In the genomic region with DNA sequence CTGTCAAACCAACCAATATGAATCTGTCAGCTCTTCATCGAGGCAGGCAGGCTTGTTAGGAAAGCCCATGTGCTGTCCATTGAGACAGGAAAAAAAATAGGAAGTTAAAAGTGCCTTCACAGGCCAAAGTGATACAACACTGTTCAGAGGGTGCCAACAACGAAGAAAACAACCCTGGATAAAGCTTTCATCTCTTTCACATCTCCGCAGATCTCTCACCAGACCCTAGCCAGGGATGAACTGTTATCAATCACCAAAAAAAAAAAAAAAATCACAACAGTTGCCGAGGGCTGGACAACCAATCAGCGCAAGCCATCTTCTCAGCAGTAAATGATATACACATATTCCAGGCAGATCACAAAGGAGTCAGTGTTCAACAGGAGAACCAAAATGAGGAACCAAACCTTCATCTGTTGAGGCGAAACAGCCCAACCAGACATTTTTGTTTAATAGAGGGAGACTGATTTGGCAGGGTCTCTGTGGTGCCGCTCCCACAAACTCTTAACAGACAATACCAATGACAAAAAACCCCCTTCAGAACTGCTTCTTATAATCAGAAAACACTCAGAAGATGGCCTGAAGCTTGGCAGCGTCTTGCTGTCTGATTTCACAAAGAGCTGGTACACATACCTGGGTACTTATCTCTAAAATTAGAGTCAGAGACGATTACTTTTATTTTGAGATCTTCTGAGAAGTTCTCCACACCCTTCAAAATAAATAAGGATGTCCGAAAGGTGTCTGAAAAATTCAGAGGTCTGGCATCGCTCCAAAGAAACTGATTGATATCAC, we compare ENCODE assay signal across 1 cellular context.
TF ChIP-seq lines count a peak whose summit lies in the region.

No MANE protein-coding gene starts in this region.

TF ChIP-seq in GM12878, 131 proteins besides CTCF, POLR2A, EP300 and RAD21 (continued from another document):
- TF ChIP-seq RFX5 (IDR thresholded peaks at IDR 0.05; ENCODE audit: low read depth, low read length) (peak; percentile 61; the same call in 1 of the 2 replicates), TAF1 (IDR thresholded peaks at IDR 0.05; ENCODE audit: borderline replicate concordance, low read depth, low read length) (peak; percentile 40; the same call in 1 of the 2 replicates), ASH2L (IDR thresholded peaks at IDR 0.05; ENCODE audit: borderline replicate concordance, low read depth) (no peak), ETV6 (conservative IDR thresholded peaks at IDR 0.05 in 1 of 2, IDR thresholded peaks at IDR 0.05 in 1 of 2; ENCODE audit: borderline replicate concordance in 1 of 2, low read depth in 1 of 2) (no peak), RUNX3 (IDR thresholded peaks at IDR 0.05; ENCODE audit: low read length) (peak; percentile 57), NR2C2 (IDR thresholded peaks at IDR 0.05; ENCODE audit: borderline replicate concordance, control insufficient read depth, insufficient read length, low read depth) (no peak), CREB1 (IDR thresholded peaks at IDR 0.05; ENCODE audit: low read depth) (0 out of 2 replicates have a peak, but pooled peaks have one; percentile 15), BMI1 (IDR thresholded peaks at IDR 0.05; ENCODE audit: borderline replicate concordance) (no peak), SUPT20H (IDR thresholded peaks at IDR 0.05; ENCODE audit: borderline replicate concordance, control insufficient read depth, low read depth, low read length) (no peak), PAX5 (IDR thresholded peaks at IDR 0.05; ENCODE audit: borderline replicate concordance, low read depth, low read length) (no peak), BCL11A (IDR thresholded peaks at IDR 0.05; ENCODE audit: low read depth, low read length) (peak; percentile 35; the same call in 1 of the 2 replicates), YBX1 (IDR thresholded peaks at IDR 0.05) (no peak), ZNF24 (IDR thresholded peaks at IDR 0.05) (no peak), MTA3 (IDR thresholded peaks at IDR 0.05; ENCODE audit: borderline replicate concordance, low read length) (no peak), FOXK2 (IDR thresholded peaks at IDR 0.05) (no peak), RELA (IDR thresholded peaks at IDR 0.05; ENCODE audit: borderline replicate concordance, partially characterized antibody) (no peak), MTA2 (IDR thresholded peaks at IDR 0.05; ENCODE audit: low read depth) (peak; percentile 67), POU2F2 (IDR thresholded peaks at IDR 0.05; ENCODE audit: borderline replicate concordance, low read depth, low read length) (0 out of 3 replicates have a peak, but pooled peaks have one; percentile 22)
- TF ChIP-seq, protein P1, sequence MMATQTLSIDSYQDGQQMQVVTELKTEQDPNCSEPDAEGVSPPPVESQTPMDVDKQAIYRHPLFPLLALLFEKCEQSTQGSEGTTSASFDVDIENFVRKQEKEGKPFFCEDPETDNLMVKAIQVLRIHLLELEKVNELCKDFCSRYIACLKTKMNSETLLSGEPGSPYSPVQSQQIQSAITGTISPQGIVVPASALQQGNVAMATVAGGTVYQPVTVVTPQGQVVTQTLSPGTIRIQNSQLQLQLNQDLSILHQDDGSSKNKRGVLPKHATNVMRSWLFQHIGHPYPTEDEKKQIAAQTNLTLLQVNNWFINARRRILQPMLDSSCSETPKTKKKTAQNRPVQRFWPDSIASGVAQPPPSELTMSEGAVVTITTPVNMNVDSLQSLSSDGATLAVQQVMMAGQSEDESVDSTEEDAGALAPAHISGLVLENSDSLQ (IDR thresholded peaks at IDR 0.05): peak; percentile 83; the same call in 1 of the 2 replicates
- TF ChIP-seq, protein P2, sequence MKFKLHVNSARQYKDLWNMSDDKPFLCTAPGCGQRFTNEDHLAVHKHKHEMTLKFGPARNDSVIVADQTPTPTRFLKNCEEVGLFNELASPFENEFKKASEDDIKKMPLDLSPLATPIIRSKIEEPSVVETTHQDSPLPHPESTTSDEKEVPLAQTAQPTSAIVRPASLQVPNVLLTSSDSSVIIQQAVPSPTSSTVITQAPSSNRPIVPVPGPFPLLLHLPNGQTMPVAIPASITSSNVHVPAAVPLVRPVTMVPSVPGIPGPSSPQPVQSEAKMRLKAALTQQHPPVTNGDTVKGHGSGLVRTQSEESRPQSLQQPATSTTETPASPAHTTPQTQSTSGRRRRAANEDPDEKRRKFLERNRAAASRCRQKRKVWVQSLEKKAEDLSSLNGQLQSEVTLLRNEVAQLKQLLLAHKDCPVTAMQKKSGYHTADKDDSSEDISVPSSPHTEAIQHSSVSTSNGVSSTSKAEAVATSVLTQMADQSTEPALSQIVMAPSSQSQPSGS (IDR thresholded peaks at IDR 0.05; ENCODE audit: low read length): no peak; the same call in 1 of the 2 replicates
- TF ChIP-seq, protein P3, sequence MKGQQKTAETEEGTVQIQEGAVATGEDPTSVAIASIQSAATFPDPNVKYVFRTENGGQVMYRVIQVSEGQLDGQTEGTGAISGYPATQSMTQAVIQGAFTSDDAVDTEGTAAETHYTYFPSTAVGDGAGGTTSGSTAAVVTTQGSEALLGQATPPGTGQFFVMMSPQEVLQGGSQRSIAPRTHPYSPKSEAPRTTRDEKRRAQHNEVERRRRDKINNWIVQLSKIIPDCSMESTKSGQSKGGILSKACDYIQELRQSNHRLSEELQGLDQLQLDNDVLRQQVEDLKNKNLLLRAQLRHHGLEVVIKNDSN (IDR thresholded peaks at IDR 0.05; ENCODE audit: borderline replicate concordance, extremely low read length, insufficient read depth, low read depth, low read length): no peak
- TF ChIP-seq, protein P4, sequence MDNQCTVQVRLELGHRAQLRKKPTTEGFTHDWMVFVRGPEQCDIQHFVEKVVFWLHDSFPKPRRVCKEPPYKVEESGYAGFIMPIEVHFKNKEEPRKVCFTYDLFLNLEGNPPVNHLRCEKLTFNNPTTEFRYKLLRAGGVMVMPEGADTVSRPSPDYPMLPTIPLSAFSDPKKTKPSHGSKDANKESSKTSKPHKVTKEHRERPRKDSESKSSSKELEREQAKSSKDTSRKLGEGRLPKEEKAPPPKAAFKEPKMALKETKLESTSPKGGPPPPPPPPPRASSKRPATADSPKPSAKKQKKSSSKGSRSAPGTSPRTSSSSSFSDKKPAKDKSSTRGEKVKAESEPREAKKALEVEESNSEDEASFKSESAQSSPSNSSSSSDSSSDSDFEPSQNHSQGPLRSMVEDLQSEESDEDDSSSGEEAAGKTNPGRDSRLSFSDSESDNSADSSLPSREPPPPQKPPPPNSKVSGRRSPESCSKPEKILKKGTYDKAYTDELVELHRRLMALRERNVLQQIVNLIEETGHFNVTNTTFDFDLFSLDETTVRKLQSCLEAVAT (IDR thresholded peaks at IDR 0.05): peak; percentile 71
- TF ChIP-seq, protein P5, sequence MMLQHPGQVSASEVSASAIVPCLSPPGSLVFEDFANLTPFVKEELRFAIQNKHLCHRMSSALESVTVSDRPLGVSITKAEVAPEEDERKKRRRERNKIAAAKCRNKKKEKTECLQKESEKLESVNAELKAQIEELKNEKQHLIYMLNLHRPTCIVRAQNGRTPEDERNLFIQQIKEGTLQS (IDR thresholded peaks at IDR 0.05; ENCODE audit: borderline replicate concordance, extremely low read depth, low read depth, low read length): no peak
- TF ChIP-seq, protein P6, sequence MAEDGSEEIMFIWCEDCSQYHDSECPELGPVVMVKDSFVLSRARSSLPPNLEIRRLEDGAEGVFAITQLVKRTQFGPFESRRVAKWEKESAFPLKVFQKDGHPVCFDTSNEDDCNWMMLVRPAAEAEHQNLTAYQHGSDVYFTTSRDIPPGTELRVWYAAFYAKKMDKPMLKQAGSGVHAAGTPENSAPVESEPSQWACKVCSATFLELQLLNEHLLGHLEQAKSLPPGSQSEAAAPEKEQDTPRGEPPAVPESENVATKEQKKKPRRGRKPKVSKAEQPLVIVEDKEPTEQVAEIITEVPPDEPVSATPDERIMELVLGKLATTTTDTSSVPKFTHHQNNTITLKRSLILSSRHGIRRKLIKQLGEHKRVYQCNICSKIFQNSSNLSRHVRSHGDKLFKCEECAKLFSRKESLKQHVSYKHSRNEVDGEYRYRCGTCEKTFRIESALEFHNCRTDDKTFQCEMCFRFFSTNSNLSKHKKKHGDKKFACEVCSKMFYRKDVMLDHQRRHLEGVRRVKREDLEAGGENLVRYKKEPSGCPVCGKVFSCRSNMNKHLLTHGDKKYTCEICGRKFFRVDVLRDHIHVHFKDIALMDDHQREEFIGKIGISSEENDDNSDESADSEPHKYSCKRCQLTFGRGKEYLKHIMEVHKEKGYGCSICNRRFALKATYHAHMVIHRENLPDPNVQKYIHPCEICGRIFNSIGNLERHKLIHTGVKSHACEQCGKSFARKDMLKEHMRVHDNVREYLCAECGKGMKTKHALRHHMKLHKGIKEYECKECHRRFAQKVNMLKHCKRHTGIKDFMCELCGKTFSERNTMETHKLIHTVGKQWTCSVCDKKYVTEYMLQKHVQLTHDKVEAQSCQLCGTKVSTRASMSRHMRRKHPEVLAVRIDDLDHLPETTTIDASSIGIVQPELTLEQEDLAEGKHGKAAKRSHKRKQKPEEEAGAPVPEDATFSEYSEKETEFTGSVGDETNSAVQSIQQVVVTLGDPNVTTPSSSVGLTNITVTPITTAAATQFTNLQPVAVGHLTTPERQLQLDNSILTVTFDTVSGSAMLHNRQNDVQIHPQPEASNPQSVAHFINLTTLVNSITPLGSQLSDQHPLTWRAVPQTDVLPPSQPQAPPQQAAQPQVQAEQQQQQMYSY (CRISPR knock-in tag; IDR thresholded peaks at IDR 0.05): no peak
- TF ChIP-seq, protein P7, sequence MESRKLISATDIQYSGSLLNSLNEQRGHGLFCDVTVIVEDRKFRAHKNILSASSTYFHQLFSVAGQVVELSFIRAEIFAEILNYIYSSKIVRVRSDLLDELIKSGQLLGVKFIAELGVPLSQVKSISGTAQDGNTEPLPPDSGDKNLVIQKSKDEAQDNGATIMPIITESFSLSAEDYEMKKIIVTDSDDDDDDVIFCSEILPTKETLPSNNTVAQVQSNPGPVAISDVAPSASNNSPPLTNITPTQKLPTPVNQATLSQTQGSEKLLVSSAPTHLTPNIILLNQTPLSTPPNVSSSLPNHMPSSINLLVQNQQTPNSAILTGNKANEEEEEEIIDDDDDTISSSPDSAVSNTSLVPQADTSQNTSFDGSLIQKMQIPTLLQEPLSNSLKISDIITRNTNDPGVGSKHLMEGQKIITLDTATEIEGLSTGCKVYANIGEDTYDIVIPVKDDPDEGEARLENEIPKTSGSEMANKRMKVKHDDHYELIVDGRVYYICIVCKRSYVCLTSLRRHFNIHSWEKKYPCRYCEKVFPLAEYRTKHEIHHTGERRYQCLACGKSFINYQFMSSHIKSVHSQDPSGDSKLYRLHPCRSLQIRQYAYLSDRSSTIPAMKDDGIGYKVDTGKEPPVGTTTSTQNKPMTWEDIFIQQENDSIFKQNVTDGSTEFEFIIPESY (IDR thresholded peaks at IDR 0.05): no peak
